1 cellular context compared by ENCODE assay signal in the genomic region with DNA sequence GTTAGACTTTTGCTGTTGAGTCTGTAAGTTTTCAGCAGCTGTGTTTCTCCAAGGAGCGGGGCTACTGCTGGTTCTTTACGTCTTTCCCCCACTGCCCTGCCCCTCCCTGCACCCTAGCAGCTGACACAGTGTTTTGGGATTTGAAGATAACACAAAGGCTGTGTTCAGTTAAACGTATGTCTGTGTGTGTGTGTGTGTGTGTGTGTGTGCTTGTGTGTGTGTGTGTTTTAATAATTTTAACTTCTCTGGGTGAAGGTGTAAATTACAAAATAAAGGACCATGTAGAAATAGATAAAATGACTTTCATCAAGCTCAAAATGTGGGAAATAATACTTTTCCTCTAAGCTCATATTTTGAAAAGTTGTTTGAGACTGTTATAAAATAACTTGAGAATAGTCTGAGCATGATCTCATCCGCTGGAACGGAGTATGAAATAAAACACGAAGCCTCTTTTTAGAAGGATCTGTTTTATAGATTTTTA.
TF ChIP-seq lines count a peak whose summit lies in the region.

No MANE protein-coding gene starts in this region.

TF ChIP-seq in SK-N-SH, 30 proteins besides CTCF, POLR2A, EP300 and RAD21 (continued from another document):
- TF ChIP-seq, protein P1, sequence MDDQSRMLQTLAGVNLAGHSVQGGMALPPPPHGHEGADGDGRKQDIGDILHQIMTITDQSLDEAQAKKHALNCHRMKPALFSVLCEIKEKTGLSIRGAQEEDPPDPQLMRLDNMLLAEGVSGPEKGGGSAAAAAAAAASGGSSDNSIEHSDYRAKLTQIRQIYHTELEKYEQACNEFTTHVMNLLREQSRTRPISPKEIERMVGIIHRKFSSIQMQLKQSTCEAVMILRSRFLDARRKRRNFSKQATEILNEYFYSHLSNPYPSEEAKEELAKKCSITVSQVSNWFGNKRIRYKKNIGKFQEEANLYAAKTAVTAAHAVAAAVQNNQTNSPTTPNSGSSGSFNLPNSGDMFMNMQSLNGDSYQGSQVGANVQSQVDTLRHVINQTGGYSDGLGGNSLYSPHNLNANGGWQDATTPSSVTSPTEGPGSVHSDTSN (IDR thresholded peaks at IDR 0.05): peak; percentile 11; the same call in 1 of the 2 replicates
- TF ChIP-seq POLR2AphosphoS5 (IDR thresholded peaks at IDR 0.05; ENCODE audit: low read depth, low read length): no peak
- TF ChIP-seq TAF1 (IDR thresholded peaks at IDR 0.05; ENCODE audit: borderline replicate concordance, low read depth, low read length): no peak
- TF ChIP-seq, protein P2, sequence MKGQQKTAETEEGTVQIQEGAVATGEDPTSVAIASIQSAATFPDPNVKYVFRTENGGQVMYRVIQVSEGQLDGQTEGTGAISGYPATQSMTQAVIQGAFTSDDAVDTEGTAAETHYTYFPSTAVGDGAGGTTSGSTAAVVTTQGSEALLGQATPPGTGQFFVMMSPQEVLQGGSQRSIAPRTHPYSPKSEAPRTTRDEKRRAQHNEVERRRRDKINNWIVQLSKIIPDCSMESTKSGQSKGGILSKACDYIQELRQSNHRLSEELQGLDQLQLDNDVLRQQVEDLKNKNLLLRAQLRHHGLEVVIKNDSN (IDR thresholded peaks at IDR 0.05; ENCODE audit: borderline replicate concordance, low read depth): no peak
- TF ChIP-seq FOSL2 (IDR thresholded peaks at IDR 0.05; ENCODE audit: borderline replicate concordance, low read depth): no peak
- TF ChIP-seq GATA2 (CRISPR knock-in tag; IDR thresholded peaks at IDR 0.05): no peak
- no peak for TF ChIP-seq MXI1 (IDR thresholded peaks at IDR 0.05; ENCODE audit: low read depth, low read length)
- no peak for TF ChIP-seq CHD2 (IDR thresholded peaks at IDR 0.05; ENCODE audit: low read length, partially characterized antibody)
- TF ChIP-seq EZH2phosphoT487 (IDR thresholded peaks at IDR 0.05; ENCODE audit: borderline replicate concordance, low read depth): no peak
- no peak for TF ChIP-seq SMC3 (IDR thresholded peaks at IDR 0.05; ENCODE audit: low read depth, low read length)
- TF ChIP-seq JUND (IDR thresholded peaks at IDR 0.05): peak; percentile 36
- TF ChIP-seq RCOR1 (IDR thresholded peaks at IDR 0.05; ENCODE audit: low read length): no peak
- TF ChIP-seq, protein P3, sequence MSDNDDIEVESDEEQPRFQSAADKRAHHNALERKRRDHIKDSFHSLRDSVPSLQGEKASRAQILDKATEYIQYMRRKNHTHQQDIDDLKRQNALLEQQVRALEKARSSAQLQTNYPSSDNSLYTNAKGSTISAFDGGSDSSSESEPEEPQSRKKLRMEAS (IDR thresholded peaks at IDR 0.05; ENCODE audit: low read depth): no peak
- TF ChIP-seq NFIC (IDR thresholded peaks at IDR 0.05; ENCODE audit: borderline replicate concordance): no peak; the same call in 1 of the 2 replicates
- TF ChIP-seq, protein P4, sequence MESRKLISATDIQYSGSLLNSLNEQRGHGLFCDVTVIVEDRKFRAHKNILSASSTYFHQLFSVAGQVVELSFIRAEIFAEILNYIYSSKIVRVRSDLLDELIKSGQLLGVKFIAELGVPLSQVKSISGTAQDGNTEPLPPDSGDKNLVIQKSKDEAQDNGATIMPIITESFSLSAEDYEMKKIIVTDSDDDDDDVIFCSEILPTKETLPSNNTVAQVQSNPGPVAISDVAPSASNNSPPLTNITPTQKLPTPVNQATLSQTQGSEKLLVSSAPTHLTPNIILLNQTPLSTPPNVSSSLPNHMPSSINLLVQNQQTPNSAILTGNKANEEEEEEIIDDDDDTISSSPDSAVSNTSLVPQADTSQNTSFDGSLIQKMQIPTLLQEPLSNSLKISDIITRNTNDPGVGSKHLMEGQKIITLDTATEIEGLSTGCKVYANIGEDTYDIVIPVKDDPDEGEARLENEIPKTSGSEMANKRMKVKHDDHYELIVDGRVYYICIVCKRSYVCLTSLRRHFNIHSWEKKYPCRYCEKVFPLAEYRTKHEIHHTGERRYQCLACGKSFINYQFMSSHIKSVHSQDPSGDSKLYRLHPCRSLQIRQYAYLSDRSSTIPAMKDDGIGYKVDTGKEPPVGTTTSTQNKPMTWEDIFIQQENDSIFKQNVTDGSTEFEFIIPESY (IDR thresholded peaks at IDR 0.05; ENCODE audit: borderline replicate concordance, low read depth): no peak
- no peak for TF ChIP-seq NRF1 (IDR thresholded peaks at IDR 0.05; ENCODE audit: low read depth, low read length)
TF ChIP-seq in SK-N-SH: peak in this region for 3.
